25 cellular contexts compared by ENCODE assay signal in genomic region chr7:148337995-148338747, GRCh38.
DNase-seq lines count a peak whose midpoint lies in the region; ATAC-seq, FAIRE-seq and TF ChIP-seq lines count a peak whose summit lies in the region.
"Had no signal": no experiment of that assay in that cellular context is flagged by ENCODE, and none has a peak within 500 bp of the region (broad histone marks: within the 10 kb centered on the region; RNA-seq: fewer than 3 reads in every experiment).

No MANE protein-coding gene starts in this region.

- no peak for FAIRE-seq in RCC 7860 (lab: Jason Lieb, UNC)
- FAIRE-seq: G401.6, pancreas had no signal

- peaks cover 12 to 18% of the 10 kb centered on the region in 2 experiments; a peak in 3 of 4 replicates for H3K4me1 ChIP-seq in SK-N-SH (ENCODE audit: control insufficient read depth in 1 of 2, insufficient read depth in 2 of 2, low read depth in 1 of 2, low read length in 1 of 2)
- H3K4me1 ChIP-seq in hepatocyte (ENCODE audit: insufficient read depth): peaks cover 7% of the 10 kb centered on the region
- peaks cover 21 to 32% of the 10 kb centered on the region in 2 experiments for H3K4me1 ChIP-seq in trophoblast cell (ENCODE audit: control insufficient read depth in 1 of 2, insufficient read depth in 2 of 2, low read length in 2 of 2)
- no peaks in the 10 kb centered on the region for H3K4me1 ChIP-seq in GM23248 (ENCODE audit: insufficient read depth)

- H3K79me2 ChIP-seq in SK-N-SH (ENCODE audit: insufficient read depth) (no peaks in the 10 kb centered on the region), hepatocyte (peaks cover 21% of the 10 kb centered on the region), trophoblast cell (ENCODE audit: control insufficient read depth, insufficient read depth, low read length, poor library complexity) (peaks cover 6% of the 10 kb centered on the region), GM23248 (ENCODE audit: insufficient read depth) (no peaks in the 10 kb centered on the region)

- CTCF ChIA-PET in SK-N-SH (lab: Yijun Ruan, JAX): interaction anchor here (1.3 kb wide), 1 partner anchor 32 kb away, joined by 3 read pairs; no protein-coding TSS in a partner anchor

- H3K4me2 ChIP-seq in SK-N-SH (peak overlapping the region; percentile 87; the same call in 1 of the 2 replicates), hepatocyte (peak overlapping the region; percentile 94), trophoblast cell (ENCODE audit: low read length) (no peak overlapping the region), GM23248 (ENCODE audit: unreplicated experiment) (no peak overlapping the region)

- TF ChIP-seq CTCF in SK-N-SH (IDR thresholded peaks at IDR 0.05) (no peak), hepatocyte (IDR thresholded peaks at IDR 0.05; ENCODE audit: poor library complexity) (no peak)

- in situ Hi-C loops in GM23248 (cut with MboI): no loop called here

- peak overlapping the region; percentile 23 for H2BK12ac ChIP-seq in trophoblast cell (ENCODE audit: low read length)

- H3K9ac ChIP-seq in SK-N-SH (no peak overlapping the region), trophoblast cell (ENCODE audit: low read length) (no peak overlapping the region), GM23248 (no peak overlapping the region)
- H3K9ac ChIP-seq: BLaER1 treated with 17β-estradiol and CSF1 and Interleukin-3, amounts not matched to agents 10 nM and 100 nM had no signal

- H3K27me3 ChIP-seq in SK-N-SH (ENCODE audit: insufficient read depth): peaks cover 18% of the 10 kb centered on the region; the same call in 1 of the 2 replicates
- H3K27me3 ChIP-seq in hepatocyte: peaks cover 46% of the 10 kb centered on the region
- H3K27me3 ChIP-seq in trophoblast cell (ENCODE audit: insufficient read depth, low read length): no peaks in the 10 kb centered on the region
- no peaks in the 10 kb centered on the region for H3K27me3 ChIP-seq in GM23248 (replicated peaks; ENCODE audit: insufficient read depth)

- H4K8ac ChIP-seq in trophoblast cell (ENCODE audit: low read depth, low read length): no peak overlapping the region

- H3K27ac Mint-ChIP-seq in activated naive CD8-positive, alpha-beta T cell: no peak overlapping the region
- no peak overlapping the region for H3K27ac Mint-ChIP-seq in activated naive CD8-positive, alpha-beta T cell treated with anti-CD3 and anti-CD28 coated beads, Interleukin-2, amount 50 U/mL, for 24 hours
- H3K27ac Mint-ChIP-seq: activated T-helper 1 cell treated with anti-CD3 and anti-CD28 coated beads, Interleukin-12 subunit alpha, Interleukin-12 subunit beta, Interleukin-2, Interleukin-4 antibody, amounts not matched to agents 30 ng/mL and 10 ng/mL and 1 ng/mL, durations not matched to agents 14 hours and 24 hours and 36 hours had no signal

- POLR2A ChIA-PET in SK-N-SH (lab: Yijun Ruan, JAX): no interaction called here

- H3K4ac ChIP-seq in trophoblast cell (ENCODE audit: low read depth, low read length): no peak overlapping the region

- no peak for TF ChIP-seq EP300 in SK-N-SH (IDR thresholded peaks at IDR 0.05; ENCODE audit: borderline replicate concordance in 1 of 2, low read depth in 1 of 2, low read length in 1 of 2)

- no peaks in the 10 kb centered on the region for H4K20me1 ChIP-seq in SK-N-SH (ENCODE audit: insufficient read depth)
- H4K20me1 ChIP-seq in hepatocyte (ENCODE audit: insufficient read depth, poor library complexity, severe bottlenecking): no peaks in the 10 kb centered on the region
- H4K20me1 ChIP-seq in GM23248 (ENCODE audit: insufficient read depth): no peaks in the 10 kb centered on the region
- H4K20me1 ChIP-seq: BLaER1 treated with 17β-estradiol and CSF1 and Interleukin-3, amounts not matched to agents 10 nM and 100 nM had no signal

- H4K12ac ChIP-seq in trophoblast cell (ENCODE audit: low read depth, low read length): no peak overlapping the region

- DNase-seq in activated naive CD8-positive, alpha-beta T cell treated with anti-CD3 and anti-CD28 coated beads, Interleukin-2, amount 50 U/mL, for 24 hours: no peak
- no peak for DNase-seq in SK-N-SH
- no peak for DNase-seq in hepatocyte (ENCODE audit: low spot score)
- DNase-seq in trophoblast cell: no peak
- DNase-seq in NCI-H2196 treated with DMSO at 0.1 percent for 48 hours (lab: John Stamatoyannopoulos, UW; ENCODE audit: unreplicated experiment): no peak
- no peak for DNase-seq in RCC 7860 (ENCODE audit: low spot score)
- no peak for DNase-seq in GM23248
- DNase-seq: activated CD4-positive, CD25-positive, alpha-beta regulatory T cell treated with anti-CD3 and anti-CD28 coated beads, Interleukin-2, amount 50 U/mL, for 72 hours; activated CD8-positive, alpha-beta memory T cell treated with anti-CD3 and anti-CD28 coated beads for 24 hours; brain microvascular endothelial cell; DMS 273 treated with DMSO at 0.1 percent for 48 hours; heart right ventricle; Kasumi-1; left ventricle myocardium superior; NCI-H1092 treated with DMSO at 0.1 percent for 48 hours; NCI-H2081; NCI-H446 treated with DMSO at 0.1 percent for 48 hours; pancreas; T1000 had no signal

- no peak overlapping the region for H2BK5ac ChIP-seq in trophoblast cell (ENCODE audit: low read depth, low read length, poor library complexity)

- no peak overlapping the region for H3K23ac ChIP-seq in trophoblast cell (ENCODE audit: low read length)

- no peaks in the 10 kb centered on the region for H3K9me3 Mint-ChIP-seq in activated naive CD8-positive, alpha-beta T cell (ENCODE audit: low read depth)
- H3K9me3 Mint-ChIP-seq in activated naive CD8-positive, alpha-beta T cell treated with anti-CD3 and anti-CD28 coated beads, Interleukin-2, amount 50 U/mL, for 24 hours: no peaks in the 10 kb centered on the region
- H3K9me3 Mint-ChIP-seq: activated T-helper 1 cell treated with anti-CD3 and anti-CD28 coated beads, Interleukin-12 subunit alpha, Interleukin-12 subunit beta, Interleukin-2, Interleukin-4 antibody, amounts not matched to agents 30 ng/mL and 10 ng/mL and 1 ng/mL, durations not matched to agents 14 hours and 24 hours and 36 hours had no signal

- ATAC-seq in activated naive CD8-positive, alpha-beta T cell treated with anti-CD3 and anti-CD28 coated beads, Interleukin-2, amount 50 U/mL, for 24 hours: no peak
- ATAC-seq: left ventricle myocardium superior, sciatic nerve had no signal

- H3K4me1 Mint-ChIP-seq in activated naive CD8-positive, alpha-beta T cell (ENCODE audit: low read depth): peaks cover 11% of the 10 kb centered on the region
- peaks cover 13% of the 10 kb centered on the region for H3K4me1 Mint-ChIP-seq in activated naive CD8-positive, alpha-beta T cell treated with anti-CD3 and anti-CD28 coated beads, Interleukin-2, amount 50 U/mL, for 24 hours

- H3K18ac ChIP-seq in trophoblast cell (ENCODE audit: low read length): no peak overlapping the region

- no peak for TF ChIP-seq RAD21 in SK-N-SH (IDR thresholded peaks at IDR 0.05; ENCODE audit: low read length)

- H3K27ac ChIP-seq in SK-N-SH (ENCODE audit: low read depth in 2 of 2, low read length in 1 of 2) (no peak overlapping the region), hepatocyte (peak overlapping the region; percentile 84), trophoblast cell (ENCODE audit: low read depth, low read length) (no peak overlapping the region), GM23248 (no peak overlapping the region)
- H3K27ac ChIP-seq: BLaER1 treated with 17β-estradiol and CSF1 and Interleukin-3, amounts not matched to agents 10 nM and 100 nM; brain microvascular endothelial cell; coronary artery; heart right ventricle; pancreas had no signal

- H3K79me1 ChIP-seq in trophoblast cell (ENCODE audit: low read length): peaks cover 31% of the 10 kb centered on the region

- no peaks in the 10 kb centered on the region for H3K9me3 ChIP-seq in SK-N-SH
- H3K9me3 ChIP-seq in hepatocyte (ENCODE audit: low read depth): no peaks in the 10 kb centered on the region
- H3K9me3 ChIP-seq in trophoblast cell (ENCODE audit: insufficient read depth, low read depth, low read length): no peaks in the 10 kb centered on the region
- H3K9me3 ChIP-seq in GM23248 (ENCODE audit: low read depth): no peaks in the 10 kb centered on the region
- H3K9me3 ChIP-seq: heart right ventricle, pancreas had no signal

- H3K27me3 Mint-ChIP-seq in activated naive CD8-positive, alpha-beta T cell: peaks cover 27% of the 10 kb centered on the region
- peaks cover 62% of the 10 kb centered on the region for H3K27me3 Mint-ChIP-seq in activated naive CD8-positive, alpha-beta T cell treated with anti-CD3 and anti-CD28 coated beads, Interleukin-2, amount 50 U/mL, for 24 hours

- H3K9me2 ChIP-seq in SK-N-SH (no peaks in the 10 kb centered on the region), hepatocyte (replicated peaks; ENCODE audit: insufficient read depth) (no peaks in the 10 kb centered on the region), GM23248 (ENCODE audit: insufficient read depth) (no peaks in the 10 kb centered on the region)

- H3K14ac ChIP-seq in trophoblast cell (ENCODE audit: low read length): no peak overlapping the region

- H3K36me3 ChIP-seq in SK-N-SH (replicated peaks in 1 of 2; ENCODE audit: control insufficient read depth in 1 of 2, insufficient read depth in 2 of 2, low read length in 1 of 2) (no peaks in the 10 kb centered on the region), hepatocyte (replicated peaks; ENCODE audit: insufficient read depth, low read depth) (no peaks in the 10 kb centered on the region), trophoblast cell (ENCODE audit: control insufficient read depth in 1 of 2, insufficient read depth in 2 of 2, low read length in 2 of 2) (peaks cover 0 to 2% of the 10 kb centered on the region in 2 experiments), GM23248 (ENCODE audit: low read depth) (no peaks in the 10 kb centered on the region)
- H3K36me3 ChIP-seq: BLaER1 treated with 17β-estradiol and CSF1 and Interleukin-3, amounts not matched to agents 10 nM and 100 nM; brain microvascular endothelial cell; heart right ventricle; pancreas had no signal

- H3K4me3 Mint-ChIP-seq in activated naive CD8-positive, alpha-beta T cell: peak overlapping the region; percentile 76
- H3K4me3 Mint-ChIP-seq in activated naive CD8-positive, alpha-beta T cell treated with anti-CD3 and anti-CD28 coated beads, Interleukin-2, amount 50 U/mL, for 24 hours: no peak overlapping the region
- H3K4me3 Mint-ChIP-seq: activated T-helper 1 cell treated with anti-CD3 and anti-CD28 coated beads, Interleukin-12 subunit alpha, Interleukin-12 subunit beta, Interleukin-2, Interleukin-4 antibody, amounts not matched to agents 30 ng/mL and 10 ng/mL and 1 ng/mL, durations not matched to agents 14 hours and 24 hours and 36 hours had no signal

- no peaks in the 10 kb centered on the region for H3K36me3 Mint-ChIP-seq in activated naive CD8-positive, alpha-beta T cell
- no peaks in the 10 kb centered on the region for H3K36me3 Mint-ChIP-seq in activated naive CD8-positive, alpha-beta T cell treated with anti-CD3 and anti-CD28 coated beads, Interleukin-2, amount 50 U/mL, for 24 hours (ENCODE audit: low read depth)

- no peak overlapping the region; a peak in 1 of 4 replicates for H3K4me3 ChIP-seq in SK-N-SH (ENCODE audit: low read depth in 2 of 2, low read length in 1 of 2)
- H3K4me3 ChIP-seq in hepatocyte: no peak overlapping the region
- no peak overlapping the region for H3K4me3 ChIP-seq in trophoblast cell (ENCODE audit: low read depth, low read length)
- no peak overlapping the region for H3K4me3 ChIP-seq in GM23248

- H2BK120ac ChIP-seq in trophoblast cell (ENCODE audit: insufficient read depth, low read length, poor library complexity): no peak overlapping the region

- WGBS in SK-N-SH (ENCODE audit: low lambda C conversion rate): 43% methylated on average over 5 of the region's 5 CpGs
- WGBS in hepatocyte (ENCODE audit: low lambda C conversion rate, missing lambda C conversion rate): 29% methylated on average over 4 of the region's 5 CpGs
- WGBS in trophoblast cell (ENCODE audit: extremely low coverage, insufficient coverage, insufficient read length): no CpG with 5 or more reads among the region's 5 CpGs
- WGBS in GM23248 (ENCODE audit: low coverage in 1 of 2, low lambda C conversion rate in 2 of 2, missing lambda C conversion rate in 2 of 2), 2 experiments: 17 to 29% methylated on average over 4 to 5 of the region's 5 CpGs

- no peak overlapping the region for H2AK5ac ChIP-seq in trophoblast cell (ENCODE audit: low read length)

- no peak overlapping the region for H4K91ac ChIP-seq in trophoblast cell (ENCODE audit: low read depth, low read length)

- no peaks in the 10 kb centered on the region for H3F3A ChIP-seq in SK-N-SH (replicated peaks; ENCODE audit: insufficient read depth)
- no peaks in the 10 kb centered on the region for H3F3A ChIP-seq in GM23248 (ENCODE audit: insufficient read depth)

- H2AFZ ChIP-seq in SK-N-SH (ENCODE audit: low read depth): no peak overlapping the region
- H2AFZ ChIP-seq in hepatocyte: no peak overlapping the region
- no peak overlapping the region for H2AFZ ChIP-seq in trophoblast cell (ENCODE audit: insufficient read depth, low read length, poor library complexity)
- no peak overlapping the region for H2AFZ ChIP-seq in GM23248

Comparison
In these comparisons a context has a peak if more than half of its experiments do, and no peak if none do; other contexts are left out.
1. H3K4me2 ChIP-seq: peak in SK-N-SH (single experiment) and hepatocyte (single experiment); none in trophoblast cell (single experiment) and GM23248 (single experiment).